Comparison of ENCODE assay signal across 31 cellular contexts in genomic region chr10:65900271-65900670, GRCh38.
"Had no signal": no experiment of that assay in that cellular context is flagged by ENCODE, and none has a peak within 500 bp of the region (broad histone marks: within the 10 kb centered on the region; RNA-seq: fewer than 3 reads in every experiment).

No MANE protein-coding gene starts in this region.

- FAIRE-seq: frontal cortex had no signal

- H3K27ac ChIP-seq: adrenal gland, breast epithelium, cardiac muscle cell, coronary artery, dorsolateral prefrontal cortex, WERI-Rb-1 had no signal

- H3K27me3 ChIP-seq: adrenal gland, breast epithelium, dorsolateral prefrontal cortex had no signal

- H3K9me3 ChIP-seq: adrenal gland, breast epithelium had no signal

- H3K4me1 ChIP-seq: adrenal gland, breast epithelium had no signal

- H3K36me3 ChIP-seq: adrenal gland, breast epithelium, cardiac muscle cell, WERI-Rb-1 had no signal

- DNase-seq: activated B cell treated with CpG ODN at 0.5 μM for 24 hours; activated CD4-positive, alpha-beta T cell treated with anti-CD3 and anti-CD28 coated beads for 48 hours; activated CD4-positive, alpha-beta T cell treated with anti-CD3 and anti-CD28 coated beads, Interleukin-2, amount 50 U/mL, for 1 hour; activated CD4-positive, alpha-beta T cell treated with anti-CD3 and anti-CD28 coated beads, Interleukin-2, amount 50 U/mL, for 48 hours; activated CD8-positive, alpha-beta memory T cell treated with anti-CD3 and anti-CD28 coated beads for 24 hours; activated CD8-positive, alpha-beta T cell treated with anti-CD3 and anti-CD28 coated beads for 36 hours; activated effector memory CD4-positive, alpha-beta T cell treated with anti-CD3 and anti-CD28 coated beads, Interleukin-2, amount 50 U/mL, for 16 hours; activated naive CD4-positive, alpha-beta T cell treated with anti-CD3 and anti-CD28 coated beads for 36 hours; activated naive CD8-positive, alpha-beta T cell treated with anti-CD3 and anti-CD28 coated beads for 36 hours; activated naive CD8-positive, alpha-beta T cell treated with anti-CD3 and anti-CD28 coated beads, Interleukin-2, amount 50 U/mL, for 24 hours; activated T-cell treated with anti-CD3 and anti-CD28 coated beads, Interleukin-2, amount 50 U/mL, for 4 hours; adrenal gland; amygdala; aorta; central memory CD4-positive, alpha-beta T cell; cerebellar nuclear complex; dorsolateral prefrontal cortex; effector memory CD4-positive, alpha-beta T cell; endodermal cell; foreskin fibroblast; head of caudate nucleus; T-helper 17 cell; T1000; WERI-Rb-1 had no signal

- H3K4me3 ChIP-seq: adrenal gland, breast epithelium, cardiac muscle cell, coronary artery, dorsolateral prefrontal cortex had no signal

- ATAC-seq: activated CD4-positive, CD25-positive, alpha-beta regulatory T cell treated with anti-CD3 and anti-CD28 coated beads, Interleukin-2, amount 50 U/mL, for 24 hours; activated CD8-positive, alpha-beta T cell treated with anti-CD3 and anti-CD28 coated beads for 36 hours; activated naive CD8-positive, alpha-beta T cell treated with anti-CD3 and anti-CD28 coated beads, Interleukin-2, amount 50 U/mL, for 24 hours; activated T-cell treated with anti-CD3 and anti-CD28 coated beads, Interleukin-2, amount 50 U/mL, for 4 hours; activated T-helper 17 cell treated with anti-CD3 and anti-CD28 coated beads, Interleukin-2, amount 50 U/mL, for 72 hours; esophagus mucosa; T-helper 17 cell had no signal
